1 cellular context compared by ENCODE assay signal in genomic region chr20:57612436-57612835, GRCh38.
TF ChIP-seq lines count a peak whose summit lies in the region.

No MANE protein-coding gene starts in this region.

TF ChIP-seq in K562, 482 proteins besides CTCF, POLR2A, EP300 and RAD21:
- TF ChIP-seq, protein P1, sequence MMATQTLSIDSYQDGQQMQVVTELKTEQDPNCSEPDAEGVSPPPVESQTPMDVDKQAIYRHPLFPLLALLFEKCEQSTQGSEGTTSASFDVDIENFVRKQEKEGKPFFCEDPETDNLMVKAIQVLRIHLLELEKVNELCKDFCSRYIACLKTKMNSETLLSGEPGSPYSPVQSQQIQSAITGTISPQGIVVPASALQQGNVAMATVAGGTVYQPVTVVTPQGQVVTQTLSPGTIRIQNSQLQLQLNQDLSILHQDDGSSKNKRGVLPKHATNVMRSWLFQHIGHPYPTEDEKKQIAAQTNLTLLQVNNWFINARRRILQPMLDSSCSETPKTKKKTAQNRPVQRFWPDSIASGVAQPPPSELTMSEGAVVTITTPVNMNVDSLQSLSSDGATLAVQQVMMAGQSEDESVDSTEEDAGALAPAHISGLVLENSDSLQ (IDR thresholded peaks at IDR 0.05), result peak; percentile 32; the same call in 1 of the 2 replicates
- no peak for TF ChIP-seq DPF2 (IDR thresholded peaks at IDR 0.05)
